Comparison of ENCODE assay signal across 1 cellular context in genomic region chr1:11749203-11749689, GRCh38.
TF ChIP-seq lines count a peak whose summit lies in the region.

No MANE protein-coding gene starts in this region.

TF ChIP-seq in K562, 482 proteins besides CTCF, POLR2A, EP300 and RAD21 (continued from another document and continues in another):
- no peak for TF ChIP-seq E4F1 (CRISPR knock-in tag; IDR thresholded peaks at IDR 0.05; ENCODE audit: borderline replicate concordance)
- no peak for TF ChIP-seq SUPT5H (IDR thresholded peaks at IDR 0.05)
- TF ChIP-seq KLF13 (tag; IDR thresholded peaks at IDR 0.05; ENCODE audit: borderline replicate concordance, low read depth) = peak; percentile 78
- TF ChIP-seq XRCC5 (IDR thresholded peaks at IDR 0.05; ENCODE audit: low read depth, low read length) = peak; percentile 80
- TF ChIP-seq NCOA6 (IDR thresholded peaks at IDR 0.05) = no peak
- no peak for TF ChIP-seq ZBTB43 (CRISPR knock-in tag; IDR thresholded peaks at IDR 0.05)
- TF ChIP-seq TAF15 (IDR thresholded peaks at IDR 0.05; ENCODE audit: low read depth, low read length) = no peak
- no peak for TF ChIP-seq NUFIP1 (IDR thresholded peaks at IDR 0.05; ENCODE audit: partially characterized antibody)
- TF ChIP-seq KLF6 (CRISPR knock-in tag; IDR thresholded peaks at IDR 0.05; ENCODE audit: borderline replicate concordance) = peak; percentile 86
- TF ChIP-seq FUS (optimal IDR thresholded peaks at IDR 0.05; ENCODE audit: low read depth, low read length) = no peak
- TF ChIP-seq BCLAF1 (IDR thresholded peaks at IDR 0.05; ENCODE audit: borderline replicate concordance in 1 of 2, control insufficient read depth in 1 of 2, low read depth in 2 of 2, low read length in 1 of 2) = no peak
- no peak for TF ChIP-seq ZNF134 (CRISPR knock-in tag; conservative IDR thresholded peaks at IDR 0.05)
- TF ChIP-seq DMBX1 (CRISPR knock-in tag; IDR thresholded peaks at IDR 0.05; ENCODE audit: borderline replicate concordance) = peak; percentile 49; the same call in 1 of the 2 replicates
- TF ChIP-seq ESRRA (IDR thresholded peaks at IDR 0.05; ENCODE audit: borderline replicate concordance, low read depth) = peak; percentile 49; the same call in 1 of the 2 replicates
- no peak for TF ChIP-seq HDAC3 (IDR thresholded peaks at IDR 0.05; ENCODE audit: borderline replicate concordance, partially characterized antibody)
- TF ChIP-seq SMARCA5 (IDR thresholded peaks at IDR 0.05) = peak; percentile 82
- no peak for TF ChIP-seq FOSL1 (tag; conservative IDR thresholded peaks at IDR 0.05)
- no peak; the same call in 1 of the 2 replicates for TF ChIP-seq ZNF589 (CRISPR knock-in tag; IDR thresholded peaks at IDR 0.05; ENCODE audit: low read depth)
- peak in 1 of 2 experiments; percentile 44; a peak in 1 of 3 replicates for TF ChIP-seq CBX3 (IDR thresholded peaks at IDR 0.05; ENCODE audit: borderline replicate concordance in 1 of 2, low read length in 2 of 2)
- TF ChIP-seq SMAD2 (IDR thresholded peaks at IDR 0.05; ENCODE audit: low read depth, low read length) = no peak
- TF ChIP-seq ZNF133 (CRISPR knock-in tag; IDR thresholded peaks at IDR 0.05) = no peak
- TF ChIP-seq TCF3 (CRISPR knock-in tag; IDR thresholded peaks at IDR 0.05) = no peak
- TF ChIP-seq SRSF1 (IDR thresholded peaks at IDR 0.05; ENCODE audit: low read depth, low read length) = no peak
- TF ChIP-seq PBX2 (CRISPR knock-in tag; IDR thresholded peaks at IDR 0.05; ENCODE audit: low read depth) = no peak
- 0 out of 2 replicates have a peak, but pooled peaks have one; percentile 9 for TF ChIP-seq PBX2 (tag; conservative IDR thresholded peaks at IDR 0.05; ENCODE audit: low read depth)
- TF ChIP-seq USF1 (CRISPR knock-in tag; IDR thresholded peaks at IDR 0.05) = peak; percentile 96
- 0 out of 2 replicates have a peak, but pooled peaks have one; percentile 20 for TF ChIP-seq GTF2F1 (IDR thresholded peaks at IDR 0.05; ENCODE audit: low read depth, low read length)
- no peak for TF ChIP-seq ILK (tag; IDR thresholded peaks at IDR 0.05; ENCODE audit: borderline replicate concordance, low read depth)
- TF ChIP-seq RBM22 (IDR thresholded peaks at IDR 0.05; ENCODE audit: low read depth, low read length, poor library complexity, severe bottlenecking) = no peak
- TF ChIP-seq BRD9 (IDR thresholded peaks at IDR 0.05; ENCODE audit: low read depth, partially characterized antibody) = no peak
- peak; percentile 78; the same call in 1 of the 2 replicates for TF ChIP-seq STAT6 (CRISPR knock-in tag; IDR thresholded peaks at IDR 0.05)
- no peak for TF ChIP-seq THAP7 (CRISPR knock-in tag; IDR thresholded peaks at IDR 0.05)
- peak; percentile 53; the same call in 1 of the 2 replicates for TF ChIP-seq ARID2 (IDR thresholded peaks at IDR 0.05)
- no peak for TF ChIP-seq MCM2 (IDR thresholded peaks at IDR 0.05; ENCODE audit: low read depth)
- TF ChIP-seq ARNT (IDR thresholded peaks at IDR 0.05) = 0 out of 4 replicates have a peak, but pooled peaks of 1 of the 2 experiments have one; percentile 59
- no peak for TF ChIP-seq ATF3 (IDR thresholded peaks at IDR 0.05)
- TF ChIP-seq ATF3 (CRISPR knock-in tag; conservative IDR thresholded peaks at IDR 0.05) = 0 out of 2 replicates have a peak, but pooled peaks have one; percentile 50
- no peak for TF ChIP-seq ZNF232 (CRISPR knock-in tag; IDR thresholded peaks at IDR 0.05)
- TF ChIP-seq ZNF76 (CRISPR knock-in tag; IDR thresholded peaks at IDR 0.05; ENCODE audit: borderline replicate concordance) = no peak
- TF ChIP-seq PURB (CRISPR knock-in tag; IDR thresholded peaks at IDR 0.05; ENCODE audit: low read depth) = no peak
- no peak for TF ChIP-seq TARDBP (IDR thresholded peaks at IDR 0.05)
- no peak for TF ChIP-seq POLR2B (IDR thresholded peaks at IDR 0.05; ENCODE audit: low read depth, partially characterized antibody)
- 0 out of 2 replicates have a peak, but pooled peaks have one; percentile 25 for TF ChIP-seq ZNF707 (CRISPR knock-in tag; conservative IDR thresholded peaks at IDR 0.05)
- no peak for TF ChIP-seq SMARCC2 (IDR thresholded peaks at IDR 0.05; ENCODE audit: low read depth)
- TF ChIP-seq ZNF395 (CRISPR knock-in tag; IDR thresholded peaks at IDR 0.05) = no peak
- no peak for TF ChIP-seq ZNF778 (CRISPR knock-in tag; IDR thresholded peaks at IDR 0.05)
- no peak for TF ChIP-seq ID3 (CRISPR knock-in tag; IDR thresholded peaks at IDR 0.05)
- TF ChIP-seq ID3 (tag; IDR thresholded peaks at IDR 0.05) = no peak; the same call in 1 of the 2 replicates
- TF ChIP-seq ZNF165 (CRISPR knock-in tag; IDR thresholded peaks at IDR 0.05; ENCODE audit: borderline replicate concordance) = no peak
- 0 out of 2 replicates have a peak, but pooled peaks have one; percentile 40 for TF ChIP-seq MAFK (IDR thresholded peaks at IDR 0.05; ENCODE audit: low read length)
- TF ChIP-seq LARP7 (IDR thresholded peaks at IDR 0.05) = no peak
